ENCODE assay signal across 15 cellular contexts in genomic region chr5:10445352-10445751, GRCh38. TPM values are rescaled to one million over a fixed set of nuclear protein-coding genes. Genes with fewer than 3 reads are reported as not detected.
A peak's percentile ranks its signal among the peaks of the same experiment; 100 is the strongest.
DNase-seq lines count a peak whose midpoint lies in the region; ATAC-seq, FAIRE-seq and TF ChIP-seq lines count a peak whose summit lies in the region.
"Had no signal": no experiment of that assay in that cellular context is flagged by ENCODE, and none has a peak within 500 bp of the region (broad histone marks: within the 10 kb centered on the region; RNA-seq: fewer than 3 reads in every experiment).

No MANE protein-coding gene starts in this region.

- H3K4me3 Mint-ChIP-seq in CD4-positive, CD25-positive, alpha-beta regulatory T cell = peak overlapping the region; percentile 55 to 83 (median 76)
- H3K4me3 Mint-ChIP-seq in T-helper 1 cell treated with Interleukin-12 subunit alpha and Interleukin-12 subunit beta and Interleukin-4 antibody, amounts not matched to agents 30 μg/mL and 1 μg/mL, for 36 hours = peak overlapping the region; percentile 66
- H3K4me3 Mint-ChIP-seq in effector memory CD8-positive, alpha-beta T cell = peak overlapping the region; percentile 67 to 73

- no peaks in the 10 kb centered on the region for H3K36me3 ChIP-seq in CD4-positive, CD25-positive, alpha-beta regulatory T cell (ENCODE audit: control insufficient read depth, insufficient read depth, low read length)
- H3K36me3 ChIP-seq: HAP-1 had no signal

- no peaks in the 10 kb centered on the region for H3K27me3 ChIP-seq in CD4-positive, CD25-positive, alpha-beta regulatory T cell (ENCODE audit: control insufficient read depth, insufficient read depth, low read length)
- no peaks in the 10 kb centered on the region for H3K27me3 ChIP-seq in HL-60 (ENCODE audit: insufficient read depth, poor library complexity, severe bottlenecking)

- peaks cover 29 to 70% (median 46%) of the 10 kb centered on the region in 4 donors for H3K4me1 Mint-ChIP-seq in CD4-positive, CD25-positive, alpha-beta regulatory T cell
- H3K4me1 Mint-ChIP-seq in T-helper 1 cell treated with Interleukin-12 subunit alpha and Interleukin-12 subunit beta and Interleukin-4 antibody, amounts not matched to agents 30 μg/mL and 1 μg/mL, for 36 hours (ENCODE audit: low read depth) = peaks cover 42% of the 10 kb centered on the region
- peaks cover 35 to 41% of the 10 kb centered on the region in 2 donors for H3K4me1 Mint-ChIP-seq in effector memory CD8-positive, alpha-beta T cell (ENCODE audit: low read depth in 2 of 2)

- H3K27ac Mint-ChIP-seq in CD4-positive, CD25-positive, alpha-beta regulatory T cell = peak overlapping the region; percentile 39 to 65 (median 54)
- H3K27ac Mint-ChIP-seq in T-helper 1 cell treated with Interleukin-12 subunit alpha and Interleukin-12 subunit beta and Interleukin-4 antibody, amounts not matched to agents 30 μg/mL and 1 μg/mL, for 36 hours = peak overlapping the region; percentile 52
- H3K27ac Mint-ChIP-seq in effector memory CD8-positive, alpha-beta T cell = peak overlapping the region; percentile 80 to 81

- TF ChIP-seq CTCF in HL-60 (IDR thresholded peaks at IDR 0.05; ENCODE audit: insufficient read depth, low read length) = no peak

- H3K36me3 Mint-ChIP-seq in CD4-positive, CD25-positive, alpha-beta regulatory T cell = peaks cover 4% of the 10 kb centered on the region
- H3K36me3 Mint-ChIP-seq in T-helper 1 cell treated with Interleukin-12 subunit alpha and Interleukin-12 subunit beta and Interleukin-4 antibody, amounts not matched to agents 30 μg/mL and 1 μg/mL, for 36 hours (ENCODE audit: low read depth) = peaks cover 30% of the 10 kb centered on the region
- H3K36me3 Mint-ChIP-seq in effector memory CD8-positive, alpha-beta T cell (ENCODE audit: insufficient read depth) = peaks cover 3% of the 10 kb centered on the region

- peak; percentile 4 to 6 for ATAC-seq in CD4-positive, CD25-positive, alpha-beta regulatory T cell (ENCODE audit: low read depth in 2 of 2)
- no peak for ATAC-seq in effector memory CD8-positive, alpha-beta T cell (replicated peaks)
- ATAC-seq in GM21367 (IDR thresholded peaks at IDR 0.05; ENCODE audit: unreplicated experiment) (no peak), left lobe of liver (no peak)

- peaks cover 64% of the 10 kb centered on the region for H3K4me1 ChIP-seq in CD4-positive, CD25-positive, alpha-beta regulatory T cell (ENCODE audit: control insufficient read depth, insufficient read depth, low read length, poor library complexity, severe bottlenecking)

- H3K9me3 ChIP-seq in CD4-positive, CD25-positive, alpha-beta regulatory T cell (ENCODE audit: control insufficient read depth in 2 of 2, low read length in 2 of 2) = no peaks in the 10 kb centered on the region
- H3K9me3 ChIP-seq: HAP-1 had no signal

- peaks cover 0 to 4% (median 3%) of the 10 kb centered on the region in 7 donors for H3K9me3 Mint-ChIP-seq in CD4-positive, CD25-positive, alpha-beta regulatory T cell
- H3K9me3 Mint-ChIP-seq in T-helper 1 cell treated with Interleukin-12 subunit alpha and Interleukin-12 subunit beta and Interleukin-4 antibody, amounts not matched to agents 30 μg/mL and 1 μg/mL, for 36 hours = peaks cover 17% of the 10 kb centered on the region
- no peaks in the 10 kb centered on the region for H3K9me3 Mint-ChIP-seq in effector memory CD8-positive, alpha-beta T cell

- no peak for FAIRE-seq in GM12891 (lab: Jason Lieb, UNC)

- H3K27me3 Mint-ChIP-seq in CD4-positive, CD25-positive, alpha-beta regulatory T cell = no peaks in the 10 kb centered on the region
- H3K27me3 Mint-ChIP-seq in T-helper 1 cell treated with Interleukin-12 subunit alpha and Interleukin-12 subunit beta and Interleukin-4 antibody, amounts not matched to agents 30 μg/mL and 1 μg/mL, for 36 hours (ENCODE audit: low read depth) = peaks cover 4% of the 10 kb centered on the region
- H3K27me3 Mint-ChIP-seq in effector memory CD8-positive, alpha-beta T cell = no peaks in the 10 kb centered on the region

- H3K4me3 ChIP-seq in CD4-positive, CD25-positive, alpha-beta regulatory T cell (ENCODE audit: low read depth, low read length) = peak overlapping the region; percentile 80
- H3K4me3 ChIP-seq in HL-60 (replicated peaks; ENCODE audit: insufficient read depth, low read length) = no peak overlapping the region
- H3K4me3 ChIP-seq: HAP-1, lung had no signal

- DNase-seq in CD4-positive, CD25-positive, alpha-beta regulatory T cell = peak in 2 of 3 donors; percentile 7 to 89
- peak; percentile 39 to 79 for DNase-seq in HL-60 (ENCODE audit: low read depth in 1 of 2, low spot score in 1 of 2)
- DNase-seq in effector memory CD8-positive, alpha-beta T cell = no peak
- DNase-seq in activated effector memory CD4-positive, alpha-beta T cell treated with Interleukin-2 at 50 U/mL for 16 hours = no peak
- no peak for DNase-seq in GM12891 (ENCODE audit: insufficient read length, low spot score)
- DNase-seq in left lobe of liver (ENCODE audit: low spot score) = no peak
- DNase-seq: amygdala, COR-L47, occipital lobe, OCI-M1 had no signal

- no peak for TF ChIP-seq POLR2A in GM12891 (IDR thresholded peaks at IDR 0.05; ENCODE audit: low read depth, low read length)

- H3K27ac ChIP-seq in CD4-positive, CD25-positive, alpha-beta regulatory T cell (ENCODE audit: insufficient read depth, low read length, poor library complexity, severe bottlenecking) = peak overlapping the region; percentile 18
- H3K27ac ChIP-seq in HL-60 (replicated peaks) = peak overlapping the region; percentile 62

TF ChIP-seq in GM12891, 5 proteins besides CTCF, POLR2A, EP300 and RAD21:
- no peak for TF ChIP-seq TAF1 (IDR thresholded peaks at IDR 0.05; ENCODE audit: low read depth, low read length)
- TF ChIP-seq PAX5 (IDR thresholded peaks at IDR 0.05; ENCODE audit: insufficient read depth, low read length, severe bottlenecking) = no peak

RNA-seq across cellular contexts. Expression of gene ROPN1L, which starts 3.7 kb away (rescaled TPM):
- total RNA-seq in CD4-positive, CD25-positive, alpha-beta regulatory T cell = 3.0 TPM
- 10 to 100 TPM in 1 of 4 donors, 1 to 10 TPM in 3; 4.2 to 14.4 (median 7.3) TPM for polyA plus RNA-seq in CD4-positive, CD25-positive, alpha-beta regulatory T cell
- polyA plus RNA-seq in GM12891 (2012; ENCODE audit: low read depth, missing spikeins) = 0.23 TPM
- 0.35 TPM for total RNA-seq in left lobe of liver
- total RNA-seq: skeletal muscle tissue had no signal

Comparison
In these comparisons a context has a peak if more than half of its experiments do, and no peak if none do; other contexts are left out.
1. ATAC-seq: peak in CD4-positive, CD25-positive, alpha-beta regulatory T cell (2 of 2); none in effector memory CD8-positive, alpha-beta T cell (single experiment), GM21367 (single experiment) and left lobe of liver (single experiment).
2. DNase-seq: peak in CD4-positive, CD25-positive, alpha-beta regulatory T cell (2 of 3) and HL-60 (2 of 2); none in effector memory CD8-positive, alpha-beta T cell (0 of 3), activated effector memory CD4-positive, alpha-beta T cell treated with Interleukin-2 at 50 U/mL for 16 hours (single experiment), GM12891 (single experiment) and left lobe of liver (single experiment).
3. Peak in every context shown above with its lines, with median percentiles within 50 percentile points of each other: H3K27ac Mint-ChIP-seq and H3K4me3 Mint-ChIP-seq.